In genomic region chr3:177425042-177425441, GRCh38 we compare ENCODE assay signal across 16 cellular contexts.
"Had no signal": no experiment of that assay in that cellular context is flagged by ENCODE, and none has a peak within 500 bp of the region (broad histone marks: within the 10 kb centered on the region; RNA-seq: fewer than 3 reads in every experiment).

No MANE protein-coding gene starts in this region.

- H3K36me3 ChIP-seq: MG63, SJCRH30 had no signal

- H3K27me3 ChIP-seq: MG63, SJCRH30 had no signal

- H3K27ac ChIP-seq: SJCRH30 had no signal

- DNase-seq: MG63, NCI-H1092, NCI-H1105 treated with DMSO at 0.1 percent for 48 hours, NCI-H1417 treated with DMSO at 0.1 percent for 48 hours, NCI-H146, NCI-H1694 treated with DMSO at 0.1 percent for 48 hours, NCI-H1930, NCI-H2081, NCI-H2107, NCI-H2227 treated with DMSO at 0.1 percent for 48 hours, NCI-H524, NCI-H526 treated with DMSO at 0.1 percent for 48 hours, NCI-H774, SHP77 treated with DMSO at 0.1 percent for 48 hours had no signal

- ATAC-seq: SK-N-SH treated with all-trans-retinoic acid at 6 μM for 48 hours had no signal

- H3K9me3 ChIP-seq: MG63, SJCRH30 had no signal

- H3K4me3 ChIP-seq: MG63, SJCRH30 had no signal

- H3K4me1 ChIP-seq: SJCRH30 had no signal
